34 cellular contexts compared by ENCODE assay signal in the genomic region with DNA sequence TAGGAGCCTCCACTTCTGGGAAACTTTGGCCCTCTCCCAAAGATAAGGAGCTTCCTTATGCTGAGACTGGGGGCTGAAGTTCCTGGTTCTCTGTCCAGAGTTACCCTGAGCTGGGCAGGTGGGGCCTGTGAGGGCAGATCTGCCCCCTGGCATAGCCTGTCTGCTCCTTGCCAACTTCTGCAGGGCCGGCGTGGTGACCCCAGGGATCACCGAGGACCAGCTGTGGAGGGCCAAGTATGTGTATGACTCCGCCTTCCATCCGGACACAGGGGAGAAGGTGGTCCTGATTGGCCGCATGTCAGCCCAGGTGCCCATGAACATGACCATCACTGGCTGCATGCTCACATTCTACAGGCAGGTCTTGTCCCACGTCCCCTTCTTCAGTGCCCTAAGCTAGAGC.
"Had no signal": no experiment of that assay in that cellular context is flagged by ENCODE, and none has a peak within 500 bp of the region (broad histone marks: within the 10 kb centered on the region; RNA-seq: fewer than 3 reads in every experiment).

No MANE protein-coding gene starts in this region.

- H3K27ac ChIP-seq: adrenal gland, body of pancreas, brain microvascular endothelial cell, cardiac muscle cell, VCaP had no signal

- H3K4me3 Mint-ChIP-seq: activated B cell treated with CpG ODN at 0.5 μM for 24 hours; activated CD4-positive, alpha-beta memory T cell treated with anti-CD3 and anti-CD28 coated beads for 36 hours; activated CD4-positive, alpha-beta T cell treated with anti-CD3 and anti-CD28 coated beads, Interleukin-2, amount 10 ng/mL, durations not matched to agents 24 days and 14 days; activated CD8-positive, alpha-beta T cell treated with anti-CD3 and anti-CD28 coated beads for 36 hours; activated naive CD4-positive, alpha-beta T cell treated with anti-CD3 and anti-CD28 coated beads for 36 hours; activated naive CD8-positive, alpha-beta T cell treated with anti-CD3 and anti-CD28 coated beads for 36 hours; activated T-cell treated with anti-CD3 and anti-CD28 coated beads, Interleukin-2, amount 50 U/mL, for 4 hours; activated T-cell treated with anti-CD3 and anti-CD28 coated beads, Interleukin-2, amount 50 U/mL, for 72 hours; activated T-helper 1 cell treated with anti-CD3 and anti-CD28 coated beads, Interleukin-12 subunit alpha, Interleukin-12 subunit beta, Interleukin-2, Interleukin-4 antibody, amounts not matched to agents 30 ng/mL and 10 ng/mL and 1 ng/mL, durations not matched to agents 14 hours and 24 hours and 36 hours; central memory CD8-positive, alpha-beta T cell; T-helper 2 cell treated with Interferon-gamma antibody and Interleukin-4, amounts not matched to agents 5 μg/mL and 100 μg/mL, for 36 hours had no signal

- H3K9me3 ChIP-seq: adrenal gland, body of pancreas had no signal

- H3K9me3 Mint-ChIP-seq: activated B cell treated with CpG ODN at 0.5 μM for 24 hours; activated CD4-positive, alpha-beta memory T cell treated with anti-CD3 and anti-CD28 coated beads for 36 hours; activated CD4-positive, alpha-beta T cell treated with anti-CD3 and anti-CD28 coated beads, Interleukin-2, amount 10 ng/mL, durations not matched to agents 24 days and 14 days; activated CD8-positive, alpha-beta T cell treated with anti-CD3 and anti-CD28 coated beads for 36 hours; activated naive CD4-positive, alpha-beta T cell treated with anti-CD3 and anti-CD28 coated beads for 36 hours; activated naive CD4-positive, alpha-beta T cell treated with anti-CD3 and anti-CD28 coated beads, Interleukin-2, amount 50 U/mL, for 72 hours; activated naive CD8-positive, alpha-beta T cell treated with anti-CD3 and anti-CD28 coated beads for 36 hours; activated T-cell treated with anti-CD3 and anti-CD28 coated beads, Interleukin-2, amount 50 U/mL, for 4 hours; activated T-cell treated with anti-CD3 and anti-CD28 coated beads, Interleukin-2, amount 50 U/mL, for 72 hours; activated T-helper 1 cell treated with anti-CD3 and anti-CD28 coated beads, Interleukin-12 subunit alpha, Interleukin-12 subunit beta, Interleukin-2, Interleukin-4 antibody, amounts not matched to agents 30 ng/mL and 10 ng/mL and 1 ng/mL, durations not matched to agents 14 hours and 24 hours and 36 hours; activated T-helper 17 cell treated with anti-CD3 and anti-CD28 coated beads, Interleukin-2, amount 50 U/mL, for 72 hours; central memory CD8-positive, alpha-beta T cell; T-helper 2 cell treated with Interferon-gamma antibody and Interleukin-4, amounts not matched to agents 5 μg/mL and 100 μg/mL, for 36 hours had no signal

- H3K27ac Mint-ChIP-seq: activated B cell treated with CpG ODN at 0.5 μM for 24 hours; activated CD4-positive, alpha-beta memory T cell treated with anti-CD3 and anti-CD28 coated beads for 36 hours; activated CD4-positive, alpha-beta T cell treated with anti-CD3 and anti-CD28 coated beads, Interleukin-2, amount 10 ng/mL, durations not matched to agents 24 days and 14 days; activated CD8-positive, alpha-beta T cell treated with anti-CD3 and anti-CD28 coated beads for 36 hours; activated naive CD4-positive, alpha-beta T cell treated with anti-CD3 and anti-CD28 coated beads for 36 hours; activated naive CD4-positive, alpha-beta T cell treated with anti-CD3 and anti-CD28 coated beads, Interleukin-2, amount 50 U/mL, for 72 hours; activated naive CD8-positive, alpha-beta T cell treated with anti-CD3 and anti-CD28 coated beads for 36 hours; activated T-cell treated with anti-CD3 and anti-CD28 coated beads, Interleukin-2, amount 50 U/mL, for 72 hours; activated T-helper 1 cell treated with anti-CD3 and anti-CD28 coated beads, Interleukin-12 subunit alpha, Interleukin-12 subunit beta, Interleukin-2, Interleukin-4 antibody, amounts not matched to agents 30 ng/mL and 10 ng/mL and 1 ng/mL, durations not matched to agents 14 hours and 24 hours and 36 hours; activated T-helper 17 cell treated with anti-CD3 and anti-CD28 coated beads, Interleukin-2, amount 50 U/mL, for 72 hours; T-helper 2 cell treated with Interferon-gamma antibody and Interleukin-4, amounts not matched to agents 5 μg/mL and 100 μg/mL, for 36 hours had no signal

- DNase-seq: activated B cell treated with CpG ODN at 0.5 μM for 24 hours; activated CD4-positive, alpha-beta memory T cell treated with anti-CD3 and anti-CD28 coated beads for 36 hours; activated CD4-positive, alpha-beta T cell treated with anti-CD3 and anti-CD28 coated beads for 4 hours; activated CD4-positive, alpha-beta T cell treated with anti-CD3 and anti-CD28 coated beads, Interleukin-2, amount 10 ng/mL, durations not matched to agents 24 days and 14 days; activated CD4-positive, alpha-beta T cell treated with anti-CD3 and anti-CD28 coated beads, Interleukin-2, amount 50 U/mL, for 1 hour; activated CD4-positive, alpha-beta T cell treated with anti-CD3 and anti-CD28 coated beads, Interleukin-2, amount 50 U/mL, for 4 hours; activated CD4-positive, CD25-positive, alpha-beta regulatory T cell treated with anti-CD3 and anti-CD28 coated beads, Interleukin-2, amount 50 U/mL, for 72 hours; activated CD8-positive, alpha-beta memory T cell treated with anti-CD3 and anti-CD28 coated beads, Interleukin-2, amount 50 U/mL, for 4 hours; activated CD8-positive, alpha-beta T cell treated with anti-CD3 and anti-CD28 coated beads for 36 hours; activated effector memory CD4-positive, alpha-beta T cell treated with anti-CD3 and anti-CD28 coated beads, Interleukin-2, amount 50 U/mL, for 16 hours; activated gamma-delta T cell treated with Interleukin-2 at 50 U/mL for 16 hours; activated naive CD4-positive, alpha-beta T cell; activated naive CD4-positive, alpha-beta T cell treated with anti-CD3 and anti-CD28 coated beads for 36 hours; activated naive CD4-positive, alpha-beta T cell treated with anti-CD3 and anti-CD28 coated beads, Interleukin-2, amount 50 U/mL, for 16 hours; activated naive CD8-positive, alpha-beta T cell treated with anti-CD3 and anti-CD28 coated beads for 36 hours; activated T-cell treated with anti-CD3 and anti-CD28 coated beads for 4 hours; activated T-cell treated with anti-CD3 and anti-CD28 coated beads, Interleukin-2, amount 50 U/mL, for 1 hour; activated T-cell treated with anti-CD3 and anti-CD28 coated beads, Interleukin-2, amount 50 U/mL, for 4 hours; activated T-cell treated with anti-CD3 and anti-CD28 coated beads, Interleukin-2, amount 50 U/mL, for 72 hours; adrenal gland; amniotic stem cell; body of pancreas; brain microvascular endothelial cell; caudate nucleus; SW 1271; T-helper 2 cell; T-helper 9 cell had no signal

- H3K27me3 Mint-ChIP-seq: activated B cell treated with CpG ODN at 0.5 μM for 24 hours; activated CD4-positive, alpha-beta memory T cell treated with anti-CD3 and anti-CD28 coated beads for 36 hours; activated CD8-positive, alpha-beta T cell treated with anti-CD3 and anti-CD28 coated beads for 36 hours; activated naive CD8-positive, alpha-beta T cell treated with anti-CD3 and anti-CD28 coated beads for 36 hours; activated T-helper 17 cell treated with anti-CD3 and anti-CD28 coated beads, Interleukin-2, amount 50 U/mL, for 72 hours; central memory CD8-positive, alpha-beta T cell had no signal

- H3K36me3 Mint-ChIP-seq: activated naive CD4-positive, alpha-beta T cell treated with anti-CD3 and anti-CD28 coated beads, Interleukin-2, amount 50 U/mL, for 72 hours had no signal

- H3K4me3 ChIP-seq: adrenal gland, body of pancreas, cardiac muscle cell had no signal

- H3K36me3 ChIP-seq: cardiac muscle cell had no signal

- H3K27me3 ChIP-seq: adrenal gland, body of pancreas, brain microvascular endothelial cell had no signal
